In the genomic region with DNA sequence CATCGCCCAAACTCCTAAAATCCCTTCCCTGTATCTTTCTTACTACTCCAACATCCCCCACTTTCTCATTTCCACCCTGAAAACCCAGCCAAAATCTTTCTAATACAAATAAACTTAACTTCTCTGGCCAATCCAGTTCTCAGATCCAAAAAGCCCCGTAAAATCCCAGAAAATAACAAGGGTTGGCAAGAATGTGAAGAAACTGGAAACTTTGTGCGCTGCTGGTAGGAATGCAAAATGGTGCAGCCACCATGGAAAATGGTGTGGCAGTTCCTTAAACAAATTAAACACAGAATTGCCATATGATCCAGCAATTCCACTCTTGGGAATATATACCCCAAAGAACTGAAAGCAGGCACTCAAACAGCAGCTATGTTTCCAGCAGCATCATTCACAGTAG, we compare ENCODE assay signal across 22 cellular contexts.
"Had no signal": no experiment of that assay in that cellular context is flagged by ENCODE, and none has a peak within 500 bp of the region (broad histone marks: within the 10 kb centered on the region; RNA-seq: fewer than 3 reads in every experiment).

No MANE protein-coding gene starts in this region.

- H3K4me3 ChIP-seq: adrenal gland, ascending aorta, breast epithelium, dorsolateral prefrontal cortex, esophagus muscularis mucosa, lung, pancreas, psoas muscle, right atrium auricular region, upper lobe of right lung had no signal

- DNase-seq: activated CD4-positive, alpha-beta T cell treated with anti-CD3 and anti-CD28 coated beads for 1 hour; activated CD4-positive, alpha-beta T cell treated with anti-CD3 and anti-CD28 coated beads, Interleukin-2, amount 50 U/mL, for 4 hours; activated CD8-positive, alpha-beta memory T cell treated with anti-CD3 and anti-CD28 coated beads for 24 hours; activated CD8-positive, alpha-beta memory T cell treated with anti-CD3 and anti-CD28 coated beads, Interleukin-2, amount 50 U/mL, for 4 hours; activated T-cell treated with anti-CD3 and anti-CD28 coated beads, Interleukin-2, amount 50 U/mL, for 24 hours; adrenal gland; dorsolateral prefrontal cortex; immature natural killer cell; natural killer cell; pancreas; psoas muscle; stimulated activated CD4-positive, alpha-beta T cell treated with anti-CD3 and anti-CD28 coated beads, Interleukin-12 subunit alpha, Interleukin-12 subunit beta, amount 100 ng/mL, for 4 hours; stimulated activated CD4-positive, alpha-beta T cell treated with anti-CD3 and anti-CD28 coated beads, Interleukin-4, amount 100 ng/mL, for 4 hours; stimulated activated naive CD8-positive, alpha-beta T cell treated with anti-CD3 and anti-CD28 coated beads, Interleukin-15, Interleukin-2, amounts not matched to agents 100 U/mL and 50 U/mL, for 24 hours; T-cell; upper lobe of right lung had no signal

- H3K27ac ChIP-seq: ascending aorta, breast epithelium, esophagus muscularis mucosa, neutrophil, pancreas, psoas muscle, right atrium auricular region, upper lobe of right lung had no signal

- H3K36me3 ChIP-seq: adrenal gland, ascending aorta, breast epithelium, esophagus muscularis mucosa, pancreas, right atrium auricular region, upper lobe of right lung had no signal

- H3K4me1 ChIP-seq: breast epithelium, upper lobe of right lung had no signal

- H3K27me3 ChIP-seq: adrenal gland, ascending aorta, breast epithelium, dorsolateral prefrontal cortex, esophagus muscularis mucosa, neutrophil, pancreas, right atrium auricular region, upper lobe of right lung had no signal

- H3K9me3 ChIP-seq: adrenal gland, ascending aorta, breast epithelium, esophagus muscularis mucosa, neutrophil, pancreas, psoas muscle, right atrium auricular region, upper lobe of right lung had no signal
